11 cellular contexts compared by ENCODE assay signal in genomic region chr3:104596054-104596453, GRCh38.
DNase-seq lines count a peak whose midpoint lies in the region; ATAC-seq, FAIRE-seq and TF ChIP-seq lines count a peak whose summit lies in the region.
"Had no signal": no experiment of that assay in that cellular context is flagged by ENCODE, and none has a peak within 500 bp of the region (broad histone marks: within the 10 kb centered on the region; RNA-seq: fewer than 3 reads in every experiment).

No MANE protein-coding gene starts in this region.

- H3K4me3 ChIP-seq in bronchial epithelial cell (ENCODE audit: low read depth, low read length), result no peak overlapping the region
- H3K4me3 ChIP-seq: GM12878, PC-9 had no signal

- DNase-seq in M059J (ENCODE audit: low read depth) (peak; percentile 26), bronchial epithelial cell (ENCODE audit: low read depth) (peak; percentile 42), osteocyte (ENCODE audit: extremely low spot score, unreplicated experiment) (no peak), T-helper 2 cell (no peak)
- DNase-seq in activated naive CD4-positive, alpha-beta T cell treated with anti-CD3 and anti-CD28 coated beads, Interleukin-2, amount 50 U/mL, for 72 hours (ENCODE audit: low spot score in 2 of 2), result no peak
- no peak for DNase-seq in activated T-cell treated with anti-CD3 and anti-CD28 coated beads, Interleukin-2, amount 50 U/mL, for 24 hours

- no peaks in the 10 kb centered on the region for H3K27me3 Mint-ChIP-seq in osteocyte (ENCODE audit: unreplicated experiment)
- H3K27me3 Mint-ChIP-seq in activated T-cell treated with anti-CD3 and anti-CD28 coated beads, Interleukin-2, amount 50 U/mL, for 24 hours, result no peaks in the 10 kb centered on the region

- no peaks in the 10 kb centered on the region for H3K36me3 ChIP-seq in bronchial epithelial cell (ENCODE audit: control insufficient read depth, insufficient read depth, low read length)

- peak overlapping the region; percentile 32 for H3K27ac Mint-ChIP-seq in osteocyte (ENCODE audit: unreplicated experiment)
- H3K27ac Mint-ChIP-seq in activated naive CD4-positive, alpha-beta T cell treated with anti-CD3 and anti-CD28 coated beads, Interleukin-2, amount 50 U/mL, for 72 hours, result no peak overlapping the region
- no peak overlapping the region for H3K27ac Mint-ChIP-seq in activated T-cell treated with anti-CD3 and anti-CD28 coated beads, Interleukin-2, amount 50 U/mL, for 24 hours
- H3K27ac Mint-ChIP-seq: CD14-positive monocyte had no signal

- peaks cover 42% of the 10 kb centered on the region for H3K4me1 Mint-ChIP-seq in osteocyte (ENCODE audit: unreplicated experiment)
- H3K4me1 Mint-ChIP-seq in activated T-cell treated with anti-CD3 and anti-CD28 coated beads, Interleukin-2, amount 50 U/mL, for 24 hours (ENCODE audit: low read depth), result peaks cover 1% of the 10 kb centered on the region
- H3K4me1 Mint-ChIP-seq: CD14-positive monocyte had no signal

- FAIRE-seq in bronchial epithelial cell (lab: Jason Lieb, UNC), result no peak

- no peaks in the 10 kb centered on the region for H3K36me3 Mint-ChIP-seq in osteocyte (ENCODE audit: unreplicated experiment)
- H3K36me3 Mint-ChIP-seq in activated naive CD4-positive, alpha-beta T cell treated with anti-CD3 and anti-CD28 coated beads, Interleukin-2, amount 50 U/mL, for 72 hours, result no peaks in the 10 kb centered on the region
- H3K36me3 Mint-ChIP-seq in activated T-cell treated with anti-CD3 and anti-CD28 coated beads, Interleukin-2, amount 50 U/mL, for 24 hours (ENCODE audit: low read depth), result no peaks in the 10 kb centered on the region
- H3K36me3 Mint-ChIP-seq: CD14-positive monocyte had no signal

- no peaks in the 10 kb centered on the region for H3K9me3 Mint-ChIP-seq in osteocyte (ENCODE audit: unreplicated experiment)
- H3K9me3 Mint-ChIP-seq in activated naive CD4-positive, alpha-beta T cell treated with anti-CD3 and anti-CD28 coated beads, Interleukin-2, amount 50 U/mL, for 72 hours, result no peaks in the 10 kb centered on the region
- H3K9me3 Mint-ChIP-seq in activated T-cell treated with anti-CD3 and anti-CD28 coated beads, Interleukin-2, amount 50 U/mL, for 24 hours, result no peaks in the 10 kb centered on the region
- H3K9me3 Mint-ChIP-seq: CD14-positive monocyte had no signal

- TF ChIP-seq CTCF in bronchial epithelial cell (IDR thresholded peaks at IDR 0.05; ENCODE audit: insufficient read depth, low read length, severe bottlenecking) (no peak), osteocyte (IDR thresholded peaks at IDR 0.05) (no peak)

- no peak overlapping the region for H3K4me3 Mint-ChIP-seq in osteocyte (ENCODE audit: unreplicated experiment)
- H3K4me3 Mint-ChIP-seq in activated T-cell treated with anti-CD3 and anti-CD28 coated beads, Interleukin-2, amount 50 U/mL, for 24 hours, result no peak overlapping the region
- H3K4me3 Mint-ChIP-seq: CD14-positive monocyte had no signal

- H3K27me3 ChIP-seq in bronchial epithelial cell (ENCODE audit: control insufficient read depth, insufficient read depth, low read length), result no peaks in the 10 kb centered on the region

- ATAC-seq in GM19324 (IDR thresholded peaks at IDR 0.05; ENCODE audit: low FRiP score, unreplicated experiment), result peak; percentile 17
- ATAC-seq in HG03378 (IDR thresholded peaks at IDR 0.05; ENCODE audit: unreplicated experiment), result no peak
- no peak for ATAC-seq in activated naive CD4-positive, alpha-beta T cell treated with anti-CD3 and anti-CD28 coated beads, Interleukin-2, amount 50 U/mL, for 72 hours

Comparison
In these comparisons a context has a peak if more than half of its experiments do, and no peak if none do; other contexts are left out.
1. DNase-seq: peak in M059J (single experiment) and bronchial epithelial cell (single experiment); none in osteocyte (single experiment), T-helper 2 cell (0 of 5), activated naive CD4-positive, alpha-beta T cell treated with anti-CD3 and anti-CD28 coated beads, Interleukin-2, amount 50 U/mL, for 72 hours (0 of 2) and activated T-cell treated with anti-CD3 and anti-CD28 coated beads, Interleukin-2, amount 50 U/mL, for 24 hours (single experiment).